In the genomic region with DNA sequence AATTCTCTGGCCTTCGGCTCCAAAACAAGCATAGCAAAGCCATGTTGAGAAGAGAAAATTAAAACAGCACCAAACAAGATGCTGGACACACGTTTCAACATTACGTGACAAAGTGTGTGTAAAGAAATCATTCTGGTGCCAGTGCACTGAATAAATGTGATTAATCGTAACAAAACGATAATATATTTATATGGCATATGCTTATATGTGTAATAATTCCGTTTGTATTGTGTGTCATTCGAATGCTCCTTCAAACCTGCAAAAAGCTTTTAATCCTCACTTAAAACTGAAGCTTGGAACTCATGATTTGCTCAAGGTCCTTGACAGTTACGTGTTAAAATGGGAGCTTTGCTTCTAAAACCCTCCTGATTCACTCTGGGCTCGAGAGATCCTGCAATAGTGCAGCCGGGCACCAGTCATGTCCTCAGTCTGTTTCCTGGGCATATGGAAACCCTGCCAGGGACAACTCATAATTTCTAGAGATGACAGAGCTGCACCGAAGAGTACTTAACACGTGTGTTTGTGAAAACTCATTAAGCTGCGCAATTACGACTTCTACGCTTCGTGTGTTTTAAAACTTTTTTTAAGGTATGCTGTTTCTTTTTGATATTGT, we compare ENCODE assay signal across 8 cellular contexts. TPM values are rescaled to one million over a fixed set of nuclear protein-coding genes. Genes with fewer than 3 reads are reported as not detected.
DNase-seq lines count a peak whose midpoint lies in the region; ATAC-seq and TF ChIP-seq lines count a peak whose summit lies in the region.

No MANE protein-coding gene starts in this region.

- DNase-seq in brain microvascular endothelial cell, result no peak
- no peak for DNase-seq in naive thymus-derived CD4-positive, alpha-beta T cell
- DNase-seq in OCI-M2 (lab: John Stamatoyannopoulos, UW; ENCODE audit: unreplicated experiment), result no peak
- no peak for DNase-seq in activated CD4-positive, CD25-positive, alpha-beta regulatory T cell (lab: John Stamatoyannopoulos, UW)
- no peak for DNase-seq in NCI-H1930 (lab: John Stamatoyannopoulos, UW)
- DNase-seq in GM10248 (ENCODE audit: extremely low spot score), result no peak

- peaks cover 17% of the 10 kb centered on the region for H3K9me3 ChIP-seq in BLaER1
- H3K9me3 ChIP-seq in HUES64 (ENCODE audit: insufficient read depth, low read depth, low read length), result 0 out of 2 replicates have a peak, but pooled peaks cover 3% of the 10 kb centered on the region
- no peaks in the 10 kb centered on the region for H3K9me3 ChIP-seq in naive thymus-derived CD4-positive, alpha-beta T cell (ENCODE audit: control insufficient read depth in 2 of 3, low read length in 3 of 3)

- H3K9me3 Mint-ChIP-seq in naive thymus-derived CD4-positive, alpha-beta T cell, result peaks cover 0 to 6% (median 0%) of the 10 kb centered on the region in 11 donors

- 65% methylated on average over 14 of the region's 16 CpGs for WGBS in HUES64

- TF ChIP-seq CTCF in brain microvascular endothelial cell (IDR thresholded peaks at IDR 0.05; ENCODE audit: low read depth, low read length, missing control alignments), result no peak
- no peak for TF ChIP-seq CTCF in GM10248 (IDR thresholded peaks at IDR 0.05; ENCODE audit: control extremely low read depth, extremely low read depth, low read depth, missing control alignments)

- POLR2A ChIA-PET in naive thymus-derived CD4-positive, alpha-beta T cell (lab: Charles Lee), result interaction anchor here (0.6 to 6.9 kb wide), 25 partner anchors 9 to 657 kb away, joined by 3 to 128 read pairs (median 5); a partner anchor contains a TSS
- POLR2A ChIA-PET in GM10248 (lab: Yijun Ruan, JAX), result interaction anchor here (0.5 to 1.8 kb wide), 12 partner anchors 8 to 882 kb away, joined by 3 to 18 read pairs (median 4); a partner anchor contains a TSS

- in situ Hi-C loops in brain microvascular endothelial cell (cut with HindIII; ENCODE audit: low pct_ligation_motif_present, low sequenced_read_pairs), result no loop called here

- H3K4me3 ChIP-seq in BLaER1 (no peak overlapping the region), HUES64 (ENCODE audit: low read length) (peak overlapping the region; percentile 37), brain microvascular endothelial cell (ENCODE audit: low read depth, low read length) (peak overlapping the region; percentile 51)
- H3K4me3 ChIP-seq in naive thymus-derived CD4-positive, alpha-beta T cell (ENCODE audit: low read length), result no peak overlapping the region

- CTCF ChIA-PET in naive thymus-derived CD4-positive, alpha-beta T cell (lab: Charles Lee), result interaction anchor here (0.6 to 10.2 kb wide), 25 partner anchors 10 to 915 kb away, joined by 3 to 182 read pairs (median 7); a partner anchor contains a TSS
- CTCF ChIA-PET in GM10248 (lab: Yijun Ruan, JAX), result interaction anchor here (0.7 to 4.0 kb wide), 30 partner anchors 10 to 328 kb away, joined by 3 to 50 read pairs (median 5); a partner anchor contains a TSS

- H3K9ac ChIP-seq in BLaER1 (no peak overlapping the region), HUES64 (ENCODE audit: low read depth, low read length) (no peak overlapping the region)

- H3K4me1 Mint-ChIP-seq in naive thymus-derived CD4-positive, alpha-beta T cell, result peaks cover 29 to 51% (median 40%) of the 10 kb centered on the region in 7 donors

- H3K36me3 ChIP-seq in BLaER1 (peaks cover 68% of the 10 kb centered on the region), HUES64 (ENCODE audit: insufficient read depth, low read length) (peaks cover 38% of the 10 kb centered on the region), brain microvascular endothelial cell (replicated peaks) (peaks cover 23% of the 10 kb centered on the region)
- H3K36me3 ChIP-seq in naive thymus-derived CD4-positive, alpha-beta T cell (ENCODE audit: control insufficient read depth in 2 of 3, insufficient read depth in 3 of 3, low read length in 3 of 3), result peaks cover 5 to 33% (median 9%) of the 10 kb centered on the region in 3 experiments

- no peak for ATAC-seq in naive thymus-derived CD4-positive, alpha-beta T cell

- H3K4me2 ChIP-seq in BLaER1, result peak overlapping the region; percentile 46

- no peak overlapping the region for H3K27ac ChIP-seq in BLaER1
- H3K27ac ChIP-seq in HUES64 (ENCODE audit: low read depth, low read length), result no peak overlapping the region
- no peak overlapping the region for H3K27ac ChIP-seq in brain microvascular endothelial cell
- H3K27ac ChIP-seq in naive thymus-derived CD4-positive, alpha-beta T cell (ENCODE audit: low read depth, low read length), result peak overlapping the region; percentile 28

- peak overlapping the region; percentile 92 to 100 (median 99) for H3K4me3 Mint-ChIP-seq in naive thymus-derived CD4-positive, alpha-beta T cell

- peaks cover 13 to 26% (median 21%) of the 10 kb centered on the region in 5 donors for H3K36me3 Mint-ChIP-seq in naive thymus-derived CD4-positive, alpha-beta T cell

- H3K27me3 Mint-ChIP-seq in naive thymus-derived CD4-positive, alpha-beta T cell, result no peaks in the 10 kb centered on the region

- peaks cover 57% of the 10 kb centered on the region for H3K4me1 ChIP-seq in BLaER1
- peaks cover 4% of the 10 kb centered on the region; the same call in 1 of the 2 replicates for H3K4me1 ChIP-seq in HUES64 (ENCODE audit: insufficient read depth, low read length)
- peaks cover 23 to 25% of the 10 kb centered on the region in 2 donors for H3K4me1 ChIP-seq in naive thymus-derived CD4-positive, alpha-beta T cell (ENCODE audit: control insufficient read depth in 2 of 2, insufficient read depth in 2 of 2, low read length in 2 of 2)

- no peaks in the 10 kb centered on the region for H3K27me3 ChIP-seq in BLaER1
- no peaks in the 10 kb centered on the region for H3K27me3 ChIP-seq in HUES64 (ENCODE audit: insufficient read depth, low read length)
- no peaks in the 10 kb centered on the region for H3K27me3 ChIP-seq in brain microvascular endothelial cell (replicated peaks)
- no peaks in the 10 kb centered on the region for H3K27me3 ChIP-seq in naive thymus-derived CD4-positive, alpha-beta T cell (ENCODE audit: control insufficient read depth in 2 of 2, insufficient read depth in 2 of 2, low read length in 2 of 2)

- intact Hi-C loops in naive thymus-derived CD4-positive, alpha-beta T cell (cut with micrococcal nuclease), result loop anchor here (1.0 to 2.0 kb wide), 16 partner anchors 13 to 417 kb away; a partner anchor contains a TSS

- H3K27ac Mint-ChIP-seq in naive thymus-derived CD4-positive, alpha-beta T cell, result peak overlapping the region in 8 of 9 donors; percentile 28 to 97 (median 96)

- peaks cover 62% of the 10 kb centered on the region for H4K20me1 ChIP-seq in BLaER1

RNA-seq across cellular contexts. Expression of a gene that starts 0.7 kb away (rescaled TPM):
- 58.4 TPM for polyA plus RNA-seq in HUES64 (2013, experiment 1 of 2)
- 70.2 TPM for polyA plus RNA-seq in HUES64 (2013, experiment 2 of 2)
- total RNA-seq in naive thymus-derived CD4-positive, alpha-beta T cell, result 100 to 1,000 TPM in 4 of 5 experiments, 10 to 100 TPM in 1; 81.2 to 208 (median 146) TPM
- polyA plus RNA-seq in naive thymus-derived CD4-positive, alpha-beta T cell, result 10 to 100 TPM; 39.9 to 92.9 TPM

RNA-seq across cellular contexts. Expression of a gene that starts 30.2 kb away (rescaled TPM):
- polyA plus RNA-seq in HUES64 (2013, experiment 1 of 2), result 30.4 TPM
- polyA plus RNA-seq in HUES64 (2013, experiment 2 of 2), result 32.7 TPM
- 10 to 100 TPM; 20.1 to 34.9 (median 24.8) TPM for total RNA-seq in naive thymus-derived CD4-positive, alpha-beta T cell
- polyA plus RNA-seq in naive thymus-derived CD4-positive, alpha-beta T cell, result 1 to 10 TPM in 1 of 2 donors, under 1 TPM in 1; 0.91 to 1.6 TPM

RNA-seq across cellular contexts. Expression of a gene that starts 39.9 kb away (rescaled TPM):
- polyA plus RNA-seq in HUES64 (2013, experiment 1 of 2), result 19.7 TPM
- polyA plus RNA-seq in HUES64 (2013, experiment 2 of 2), result 18.3 TPM
- 10 to 100 TPM; 60.0 to 81.2 (median 80.2) TPM for total RNA-seq in naive thymus-derived CD4-positive, alpha-beta T cell
- 10 to 100 TPM; 11.9 to 21.1 TPM for polyA plus RNA-seq in naive thymus-derived CD4-positive, alpha-beta T cell

RNA-seq across cellular contexts. Expression of a gene that starts 44.8 kb away (rescaled TPM):
- not detected for polyA plus RNA-seq in HUES64 (2013, experiment 1 of 2)
- polyA plus RNA-seq in HUES64 (2013, experiment 2 of 2), result not detected
- 100 to 1,000 TPM; 138 to 214 (median 159) TPM for total RNA-seq in naive thymus-derived CD4-positive, alpha-beta T cell
- polyA plus RNA-seq in naive thymus-derived CD4-positive, alpha-beta T cell, result 100 to 1,000 TPM in 1 of 2 donors, 10 to 100 TPM in 1; 38.5 to 120 TPM

RNA-seq across cellular contexts. Expression of a gene that starts 59.8 kb away (rescaled TPM):
- not detected for polyA plus RNA-seq in HUES64 (2013, experiment 1 of 2)
- not detected for polyA plus RNA-seq in HUES64 (2013, experiment 2 of 2)
- total RNA-seq in naive thymus-derived CD4-positive, alpha-beta T cell, result under 1 TPM in 3 of 5 experiments, not detected in 2; 0.21 to 0.65 (median 0.49) TPM
- polyA plus RNA-seq in naive thymus-derived CD4-positive, alpha-beta T cell, result under 1 TPM; 0.25 to 0.53 TPM

Comparison
In these comparisons a context has a peak if more than half of its experiments do, and no peak if none do; other contexts are left out.
1. H3K4me3 ChIP-seq: peak in HUES64 (single experiment) and brain microvascular endothelial cell (single experiment); none in BLaER1 (single experiment) and naive thymus-derived CD4-positive, alpha-beta T cell (single experiment).